ENCODE assay signal across 17 cellular contexts in the genomic region with DNA sequence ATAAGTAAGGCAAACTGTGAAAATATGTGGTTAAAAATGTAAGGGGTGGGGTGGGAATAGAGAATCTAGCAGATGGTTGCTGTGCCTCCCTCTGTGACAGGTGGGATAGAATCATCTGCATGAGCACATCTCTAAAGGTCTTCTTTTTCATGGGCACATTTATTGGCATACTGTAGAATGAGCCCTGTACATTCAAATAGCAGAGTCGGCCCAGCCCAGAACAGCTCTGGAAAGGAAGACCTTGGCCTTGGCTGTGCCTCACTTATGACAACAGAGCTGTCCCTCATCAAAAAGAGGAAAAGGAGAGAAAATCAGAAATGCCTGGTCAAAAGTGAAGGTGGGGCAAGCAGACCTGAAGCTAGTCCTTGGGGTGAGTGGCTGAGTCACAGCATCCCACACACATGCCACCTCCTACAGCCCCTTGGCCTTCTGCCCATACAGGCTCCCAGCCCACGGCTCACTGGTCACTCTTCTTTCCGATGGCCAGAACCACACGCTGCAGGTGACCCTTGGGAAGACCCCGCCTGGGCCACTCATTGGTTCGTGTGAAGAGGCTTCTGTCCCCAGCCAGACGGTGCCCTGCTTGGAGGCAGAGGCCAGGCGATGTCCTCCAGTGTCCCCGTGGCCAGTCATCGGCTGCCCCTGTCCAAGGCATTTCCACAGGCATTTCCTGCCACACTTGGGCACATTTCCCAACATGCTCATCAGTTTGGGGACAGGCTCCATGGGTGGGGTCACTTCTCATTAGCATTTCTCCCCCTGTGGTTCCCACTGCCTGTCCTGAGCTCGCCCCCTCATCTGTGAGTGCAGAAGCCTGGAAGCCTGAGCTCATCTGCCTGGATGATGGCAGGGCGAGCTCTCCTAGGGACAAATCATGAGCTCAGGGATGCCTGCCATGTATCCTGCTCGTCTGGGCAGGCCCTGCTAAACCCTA.
DNase-seq lines count a peak whose midpoint lies in the region; ATAC-seq, FAIRE-seq and TF ChIP-seq lines count a peak whose summit lies in the region.
"Had no signal": no experiment of that assay in that cellular context is flagged by ENCODE, and none has a peak within 500 bp of the region (broad histone marks: within the 10 kb centered on the region; RNA-seq: fewer than 3 reads in every experiment).

No MANE protein-coding gene starts in this region.

- H3K27ac ChIP-seq in left lung: no peak overlapping the region

- peak; percentile 91 for FAIRE-seq in HTR-8/SVneo (lab: Jason Lieb, UNC)
- FAIRE-seq: GM18507 had no signal

- H3K27me3 Mint-ChIP-seq in Calu3 (ENCODE audit: unreplicated experiment): no peaks in the 10 kb centered on the region
- H3K27me3 Mint-ChIP-seq: activated CD4-positive, alpha-beta T cell treated with anti-CD3 and anti-CD28 coated beads, Interleukin-2, amount 10 ng/mL, durations not matched to agents 24 days and 14 days had no signal

- CTCF ChIA-PET in Calu3 (lab: Charles Lee): interaction anchor here (1.0 to 1.5 kb wide), 2 partner anchors 54 to 72 kb away, joined by 3 to 5 read pairs; no protein-coding TSS in a partner anchor

- H3K4me1 Mint-ChIP-seq in Calu3 (ENCODE audit: low read depth, unreplicated experiment): peaks cover 46% of the 10 kb centered on the region
- H3K4me1 Mint-ChIP-seq: activated CD4-positive, alpha-beta T cell treated with anti-CD3 and anti-CD28 coated beads, Interleukin-2, amount 10 ng/mL, durations not matched to agents 24 days and 14 days; B cell had no signal

- peak; percentile 38 for DNase-seq in Calu3
- DNase-seq in HTR-8/SVneo (ENCODE audit: insufficient read length, low spot score): peak; percentile 48
- DNase-seq in cerebellar cortex (ENCODE audit: low spot score): peak; percentile 87
- peak in 1 of 2 donors; percentile 62 for DNase-seq in left lung
- no peak for DNase-seq in NCI-H2029 (lab: John Stamatoyannopoulos, UW)
- DNase-seq: activated CD4-positive, alpha-beta T cell treated with anti-CD3 and anti-CD28 coated beads, Interleukin-2, amount 10 ng/mL, durations not matched to agents 24 days and 14 days; MM.1S; NCI-H446 treated with DMSO at 0.1 percent for 48 hours; stimulated activated naive CD8-positive, alpha-beta T cell treated with anti-CD3 and anti-CD28 coated beads, Interleukin-15, Interleukin-2, amounts not matched to agents 100 U/mL and 50 U/mL, for 24 hours; T-helper 2 cell had no signal

- intact Hi-C loops in Calu3 (cut with micrococcal nuclease; ENCODE audit: unreplicated experiment): loop anchor here (2.0 to 5.0 kb wide), 2 partner anchors 45 to 75 kb away; no protein-coding TSS in a partner anchor
- intact Hi-C loops in left lung (cut with DNase I): no loop called here

- H3K36me3 ChIP-seq in left lung: no peaks in the 10 kb centered on the region

- TF ChIP-seq CTCF in Calu3 (IDR thresholded peaks at IDR 0.05; ENCODE audit: unreplicated experiment) (no peak), left lung (IDR thresholded peaks at IDR 0.05) (no peak)

- H3K9me3 Mint-ChIP-seq in Calu3 (ENCODE audit: low read depth, unreplicated experiment): no peaks in the 10 kb centered on the region
- H3K9me3 Mint-ChIP-seq: activated CD4-positive, alpha-beta T cell treated with anti-CD3 and anti-CD28 coated beads, Interleukin-2, amount 10 ng/mL, durations not matched to agents 24 days and 14 days; activated T-helper 2 cell treated with anti-CD3 and anti-CD28 coated beads, Interferon-gamma antibody, Interleukin-2, Interleukin-4, amounts not matched to agents 10 μg/mL and 5 μg/mL and 100 μg/mL, durations not matched to agents 14 hours and 24 hours and 36 hours had no signal

- H3K4me1 ChIP-seq in left lung: no peaks in the 10 kb centered on the region

- H3K27me3 ChIP-seq in left lung: no peaks in the 10 kb centered on the region

- ATAC-seq in left lung (peak; percentile 38), HG02973 (IDR thresholded peaks at IDR 0.05; ENCODE audit: unreplicated experiment) (no peak), GM19397 (IDR thresholded peaks at IDR 0.05; ENCODE audit: unreplicated experiment) (no peak), GM18511 (IDR thresholded peaks at IDR 0.05; ENCODE audit: unreplicated experiment) (no peak)
- ATAC-seq: mucosa of descending colon; stimulated activated naive CD8-positive, alpha-beta T cell treated with anti-CD3 and anti-CD28 coated beads, Interleukin-15, Interleukin-2, amounts not matched to agents 100 U/mL and 50 U/mL, for 24 hours had no signal

- peak overlapping the region; percentile 58 for H3K27ac Mint-ChIP-seq in Calu3 (ENCODE audit: unreplicated experiment)
- H3K27ac Mint-ChIP-seq: activated CD4-positive, alpha-beta T cell treated with anti-CD3 and anti-CD28 coated beads, Interleukin-2, amount 10 ng/mL, durations not matched to agents 24 days and 14 days; activated T-helper 2 cell treated with anti-CD3 and anti-CD28 coated beads, Interferon-gamma antibody, Interleukin-2, Interleukin-4, amounts not matched to agents 10 μg/mL and 5 μg/mL and 100 μg/mL, durations not matched to agents 14 hours and 24 hours and 36 hours; B cell had no signal

- no peaks in the 10 kb centered on the region for H3K36me3 Mint-ChIP-seq in Calu3 (ENCODE audit: insufficient read depth, unreplicated experiment)

- no peak overlapping the region for H3K4me3 Mint-ChIP-seq in Calu3 (ENCODE audit: low read depth, unreplicated experiment)
- H3K4me3 Mint-ChIP-seq: activated CD4-positive, alpha-beta T cell treated with anti-CD3 and anti-CD28 coated beads, Interleukin-2, amount 10 ng/mL, durations not matched to agents 24 days and 14 days; B cell had no signal

- H3K9me3 ChIP-seq in left lung: no peaks in the 10 kb centered on the region
- H3K9me3 ChIP-seq: mucosa of descending colon had no signal

- H3K4me3 ChIP-seq in left lung: no peak overlapping the region
- H3K4me3 ChIP-seq: mucosa of descending colon had no signal

- no TSS peak for BruUV-seq in Calu3 (replicated peaks; lab: Mats Ljungman, UMichigan)
